ENCODE assay signal across 1 cellular context in genomic region chr6:100726741-100727140, GRCh38.
TF ChIP-seq lines count a peak whose summit lies in the region.

No MANE protein-coding gene starts in this region.

TF ChIP-seq in neural cell, 6 proteins besides CTCF, POLR2A, EP300 and RAD21:
- TF ChIP-seq, protein P1, sequence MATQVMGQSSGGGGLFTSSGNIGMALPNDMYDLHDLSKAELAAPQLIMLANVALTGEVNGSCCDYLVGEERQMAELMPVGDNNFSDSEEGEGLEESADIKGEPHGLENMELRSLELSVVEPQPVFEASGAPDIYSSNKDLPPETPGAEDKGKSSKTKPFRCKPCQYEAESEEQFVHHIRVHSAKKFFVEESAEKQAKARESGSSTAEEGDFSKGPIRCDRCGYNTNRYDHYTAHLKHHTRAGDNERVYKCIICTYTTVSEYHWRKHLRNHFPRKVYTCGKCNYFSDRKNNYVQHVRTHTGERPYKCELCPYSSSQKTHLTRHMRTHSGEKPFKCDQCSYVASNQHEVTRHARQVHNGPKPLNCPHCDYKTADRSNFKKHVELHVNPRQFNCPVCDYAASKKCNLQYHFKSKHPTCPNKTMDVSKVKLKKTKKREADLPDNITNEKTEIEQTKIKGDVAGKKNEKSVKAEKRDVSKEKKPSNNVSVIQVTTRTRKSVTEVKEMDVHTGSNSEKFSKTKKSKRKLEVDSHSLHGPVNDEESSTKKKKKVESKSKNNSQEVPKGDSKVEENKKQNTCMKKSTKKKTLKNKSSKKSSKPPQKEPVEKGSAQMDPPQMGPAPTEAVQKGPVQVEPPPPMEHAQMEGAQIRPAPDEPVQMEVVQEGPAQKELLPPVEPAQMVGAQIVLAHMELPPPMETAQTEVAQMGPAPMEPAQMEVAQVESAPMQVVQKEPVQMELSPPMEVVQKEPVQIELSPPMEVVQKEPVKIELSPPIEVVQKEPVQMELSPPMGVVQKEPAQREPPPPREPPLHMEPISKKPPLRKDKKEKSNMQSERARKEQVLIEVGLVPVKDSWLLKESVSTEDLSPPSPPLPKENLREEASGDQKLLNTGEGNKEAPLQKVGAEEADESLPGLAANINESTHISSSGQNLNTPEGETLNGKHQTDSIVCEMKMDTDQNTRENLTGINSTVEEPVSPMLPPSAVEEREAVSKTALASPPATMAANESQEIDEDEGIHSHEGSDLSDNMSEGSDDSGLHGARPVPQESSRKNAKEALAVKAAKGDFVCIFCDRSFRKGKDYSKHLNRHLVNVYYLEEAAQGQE (IDR thresholded peaks at IDR 0.05; ENCODE audit: borderline replicate concordance) = no peak
- TF ChIP-seq EZH2 (IDR thresholded peaks at IDR 0.05; ENCODE audit: borderline replicate concordance, insufficient read depth, low read length, poor library complexity, severe bottlenecking) = no peak
- TF ChIP-seq POLR2AphosphoS5 (IDR thresholded peaks at IDR 0.05) = no peak
- TF ChIP-seq SMC3 (conservative IDR thresholded peaks at IDR 0.05; ENCODE audit: poor library complexity) = no peak
- TF ChIP-seq MXI1 (conservative IDR thresholded peaks at IDR 0.05; ENCODE audit: poor library complexity, severe bottlenecking) = no peak
- no peak for TF ChIP-seq TAF1 (IDR thresholded peaks at IDR 0.05; ENCODE audit: low read depth)
